ENCODE assay signal across 8 cellular contexts in genomic region chr14:90530523-90530922, GRCh38.
"Had no signal": no experiment of that assay in that cellular context is flagged by ENCODE, and none has a peak within 500 bp of the region (broad histone marks: within the 10 kb centered on the region; RNA-seq: fewer than 3 reads in every experiment).

No MANE protein-coding gene starts in this region.

- FAIRE-seq: HepG2 had no signal

- H3K27ac ChIP-seq: GM23248, HL-60 had no signal

- H3K36me3 ChIP-seq: HAP-1 had no signal

- H3K9ac ChIP-seq: GM23248 had no signal

- DNase-seq: GM23248, GOT3, H7, HFFc6 had no signal

- H3K4me3 ChIP-seq: GM23248, HAP-1 had no signal

- H3K4me1 ChIP-seq: HAP-1 had no signal

- ATAC-seq: HCT116, HepG2 had no signal
